Comparison of ENCODE assay signal across 12 cellular contexts in the genomic region with DNA sequence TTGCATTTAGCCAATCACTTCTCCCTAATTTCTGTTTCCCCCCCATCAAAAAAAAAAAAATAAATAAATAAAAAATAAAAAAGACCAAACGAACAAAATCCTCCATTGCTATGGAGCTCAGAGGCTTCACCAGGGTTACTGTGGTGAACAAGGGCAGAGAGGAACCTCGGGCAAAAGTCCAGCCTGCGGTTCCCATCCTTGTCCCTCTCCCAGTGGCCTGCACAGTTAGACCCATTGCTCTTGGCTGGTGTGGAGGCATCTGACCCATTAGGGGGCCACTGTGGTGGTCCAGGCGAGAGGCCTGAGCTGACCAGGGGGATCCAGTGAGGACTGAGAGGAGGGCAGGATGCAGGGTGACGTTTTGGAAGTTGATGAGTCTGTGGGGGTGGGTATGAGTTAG.
"Had no signal": no experiment of that assay in that cellular context is flagged by ENCODE, and none has a peak within 500 bp of the region (broad histone marks: within the 10 kb centered on the region; RNA-seq: fewer than 3 reads in every experiment).

No MANE protein-coding gene starts in this region.

- H3K9me3 ChIP-seq: psoas muscle had no signal

- H3K27ac ChIP-seq: psoas muscle had no signal

- DNase-seq: activated CD4-positive, alpha-beta T cell treated with anti-CD3 and anti-CD28 coated beads, Interleukin-2, amount 50 U/mL, for 1 hour; activated naive CD4-positive, alpha-beta T cell treated with anti-CD3 and anti-CD28 coated beads, Interleukin-2, amount 10 ng/mL, durations not matched to agents 7 days and 5 days; activated T-cell treated with anti-CD3 and anti-CD28 coated beads for 4 hours; amniotic stem cell; kidney glomerular epithelial cell; naive B cell; nucleus accumbens; stimulated activated CD4-positive, alpha-beta T cell treated with anti-CD3 and anti-CD28 coated beads, Interleukin-4, amount 100 ng/mL, for 1 hour; stimulated activated CD8-positive, alpha-beta memory T cell treated with anti-CD3 and anti-CD28 coated beads, Interleukin-4, amount 100 ng/mL, for 48 hours; SW 1271 had no signal

- ATAC-seq: activated T-helper 17 cell treated with anti-CD3 and anti-CD28 coated beads, Interleukin-2, amount 50 U/mL, for 72 hours had no signal

- H3K4me1 ChIP-seq: psoas muscle had no signal

- H3K4me3 ChIP-seq: psoas muscle had no signal
